ENCODE assay signal across 8 cellular contexts in the genomic region with DNA sequence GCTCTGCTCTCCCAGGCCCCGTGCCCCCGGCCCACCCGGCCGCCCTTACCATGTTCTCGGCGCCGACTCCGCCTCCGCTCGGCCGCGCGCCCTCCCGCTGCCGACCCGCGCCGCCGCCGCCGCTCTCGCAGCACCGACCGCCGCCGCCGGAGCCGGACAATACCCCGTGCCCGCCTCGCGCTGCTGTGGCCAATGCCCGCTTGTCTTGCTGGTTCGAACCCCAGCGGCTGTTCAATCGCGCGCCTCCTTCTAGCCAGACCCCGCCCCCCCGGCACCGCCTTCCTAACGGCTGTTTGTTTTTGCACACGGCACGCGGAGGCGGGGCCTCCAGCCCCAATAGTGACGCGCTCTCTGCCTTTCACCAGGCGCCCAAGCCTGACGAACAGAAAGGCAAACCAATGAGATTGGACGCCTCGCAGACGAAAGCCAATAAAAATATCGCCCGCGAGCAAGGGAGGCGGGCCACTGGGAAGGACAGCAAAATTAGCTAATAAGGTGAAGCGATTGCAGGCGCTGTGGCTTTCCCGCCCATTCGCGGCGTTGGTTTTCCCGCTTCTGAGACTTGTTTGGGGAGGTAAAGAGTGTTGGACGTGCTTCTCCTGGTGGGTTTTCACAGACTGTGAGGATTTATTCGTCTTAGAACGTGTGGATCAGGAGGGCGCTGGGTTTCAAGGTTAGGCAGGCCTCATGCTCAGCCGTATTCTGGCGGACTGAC. TPM values are rescaled to one million over a fixed set of nuclear protein-coding genes. Genes with fewer than 3 reads are reported as not detected.
DNase-seq lines count a peak whose midpoint lies in the region; ATAC-seq and TF ChIP-seq lines count a peak whose summit lies in the region.

A gene (minus strand): TSS at position 168 of the 715 bp plus-strand sequence. CDS start 116 bp downstream, at position 52.

- H3K36me3 Mint-ChIP-seq in activated T-helper 1 cell treated with anti-CD3 and anti-CD28 coated beads, Interleukin-12 subunit alpha, Interleukin-12 subunit beta, Interleukin-2, Interleukin-4 antibody, amounts not matched to agents 30 ng/mL and 10 ng/mL and 1 ng/mL, durations not matched to agents 14 hours and 24 hours and 36 hours (ENCODE audit: low read depth): peaks cover 5% of the 10 kb centered on the region

- peaks cover 44% of the 10 kb centered on the region for H4K20me1 ChIP-seq in DND-41 (ENCODE audit: insufficient read depth, low read length)
- no peaks in the 10 kb centered on the region for H4K20me1 ChIP-seq in GM23248 (ENCODE audit: insufficient read depth)

- no peaks in the 10 kb centered on the region for H3K9me3 Mint-ChIP-seq in activated T-helper 1 cell treated with anti-CD3 and anti-CD28 coated beads, Interleukin-12 subunit alpha, Interleukin-12 subunit beta, Interleukin-2, Interleukin-4 antibody, amounts not matched to agents 30 ng/mL and 10 ng/mL and 1 ng/mL, durations not matched to agents 14 hours and 24 hours and 36 hours

- H3K4me2 ChIP-seq in DND-41 (ENCODE audit: insufficient read depth, low read length) (peak within 1 kb of the TSS; percentile 78), GM23248 (ENCODE audit: unreplicated experiment) (peak within 1 kb of the TSS; percentile 91)

- H3K4me3 ChIP-seq in DND-41 (ENCODE audit: low read depth in 1 of 2, low read length in 2 of 2) (peak within 1 kb of the TSS; percentile 85 to 88), GM23248 (peak within 1 kb of the TSS; percentile 97), esophagus squamous epithelium (peak within 1 kb of the TSS; percentile 65 to 84 (median 77))

- H3K9me3 ChIP-seq in DND-41 (ENCODE audit: insufficient read depth, low read length, severe bottlenecking): no peaks in the 10 kb centered on the region
- no peaks in the 10 kb centered on the region for H3K9me3 ChIP-seq in GM23248 (ENCODE audit: low read depth)
- no peaks in the 10 kb centered on the region for H3K9me3 ChIP-seq in esophagus squamous epithelium

- H3F3A ChIP-seq in GM23248 (ENCODE audit: insufficient read depth): peaks cover 29% of the 10 kb centered on the region

- peaks cover 56% of the 10 kb centered on the region for H3K79me2 ChIP-seq in DND-41 (ENCODE audit: insufficient read depth, low read length)
- peaks cover 42% of the 10 kb centered on the region for H3K79me2 ChIP-seq in GM23248 (ENCODE audit: insufficient read depth)

- H3K27ac Mint-ChIP-seq in activated T-helper 1 cell treated with anti-CD3 and anti-CD28 coated beads, Interleukin-12 subunit alpha, Interleukin-12 subunit beta, Interleukin-2, Interleukin-4 antibody, amounts not matched to agents 30 ng/mL and 10 ng/mL and 1 ng/mL, durations not matched to agents 14 hours and 24 hours and 36 hours: peak within 1 kb of the TSS; percentile 98

- peak within 1 kb of the TSS; percentile 99 for H3K9ac ChIP-seq in DND-41 (ENCODE audit: low read depth, low read length)
- H3K9ac ChIP-seq in GM23248: peak within 1 kb of the TSS; percentile 89

- H3K27me3 Mint-ChIP-seq in activated T-helper 1 cell treated with anti-CD3 and anti-CD28 coated beads, Interleukin-12 subunit alpha, Interleukin-12 subunit beta, Interleukin-2, Interleukin-4 antibody, amounts not matched to agents 30 ng/mL and 10 ng/mL and 1 ng/mL, durations not matched to agents 14 hours and 24 hours and 36 hours (ENCODE audit: insufficient read depth): no peaks in the 10 kb centered on the region

- peak; percentile 100 for DNase-seq in DND-41
- peak; percentile 100 for DNase-seq in GM23248
- peak; percentile 100 for DNase-seq in Kasumi-1 (lab: John Stamatoyannopoulos, UW)
- peak; percentile 100 for DNase-seq in RPMI7951 (ENCODE audit: low read depth)
- DNase-seq in activated T-helper 1 cell treated with anti-CD3 and anti-CD28 coated beads, Interleukin-12 subunit alpha, Interleukin-12 subunit beta, Interleukin-2, Interleukin-4 antibody, amounts not matched to agents 30 ng/mL and 10 ng/mL and 1 ng/mL, durations not matched to agents 14 hours and 24 hours and 36 hours (ENCODE audit: low spot score): peak; percentile 99
- peak; percentile 99 for DNase-seq in esophagus squamous epithelium (lab: John Stamatoyannopoulos, UW)
- DNase-seq in myocyte (ENCODE audit: low read depth): peak; percentile 100
- DNase-seq in stimulated activated CD8-positive, alpha-beta memory T cell treated with anti-CD3 and anti-CD28 coated beads, Interleukin-7, amount 100 ng/mL, for 48 hours (ENCODE audit: extremely low read depth in 1 of 2, low read depth in 1 of 2): peak; percentile 99 to 100

- TF ChIP-seq POLR2A in esophagus squamous epithelium (IDR thresholded peaks at IDR 0.05): peak in 3 of 4 donors; percentile 73 to 93 (median 91)

- H2AFZ ChIP-seq in DND-41 (ENCODE audit: low read depth, low read length) (peak within 1 kb of the TSS; percentile 89), GM23248 (peak within 1 kb of the TSS; percentile 97)

- WGBS in GM23248 (ENCODE audit: low coverage in 1 of 2, low lambda C conversion rate in 2 of 2, missing lambda C conversion rate in 2 of 2), 2 experiments: 1% methylated on average over 47 to 69 of the region's 70 CpGs
- 1 to 2% methylated on average over 19 to 22 of the region's 70 CpGs for WGBS in esophagus squamous epithelium, 2 donors

- no peaks in the 10 kb centered on the region for H3K9me2 ChIP-seq in GM23248 (ENCODE audit: insufficient read depth)

- peak within 1 kb of the TSS; percentile 100 for H3K27ac ChIP-seq in DND-41 (ENCODE audit: low read length)
- H3K27ac ChIP-seq in GM23248: peak within 1 kb of the TSS; percentile 83
- H3K27ac ChIP-seq in esophagus squamous epithelium: peak within 1 kb of the TSS; percentile 95 to 99 (median 98)

- intact Hi-C loops in activated T-helper 1 cell treated with anti-CD3 and anti-CD28 coated beads, Interleukin-12 subunit alpha, Interleukin-12 subunit beta, Interleukin-2, Interleukin-4 antibody, amounts not matched to agents 30 ng/mL and 10 ng/mL and 1 ng/mL, durations not matched to agents 14 hours and 24 hours and 36 hours (cut with micrococcal nuclease): loop anchor here (1.0 to 5.0 kb wide), 19 partner anchors 9 to 766 kb away; a partner anchor contains a TSS
- intact Hi-C loops in esophagus squamous epithelium (cut with DNase I): loop anchor here (5.0 kb wide), 1 partner anchor 261 kb away; no protein-coding TSS in a partner anchor

- ATAC-seq in DND-41 (ENCODE audit: insufficient read depth, low read depth): peak; percentile 86

- TF ChIP-seq CTCF in DND-41 (IDR thresholded peaks at IDR 0.05; ENCODE audit: borderline replicate concordance, extremely low read depth, low read length, poor library complexity, severe bottlenecking) (no peak), esophagus squamous epithelium (IDR thresholded peaks at IDR 0.05) (peak in 2 of 6 experiments; percentile 4 to 15)

- H3K4me1 Mint-ChIP-seq in activated T-helper 1 cell treated with anti-CD3 and anti-CD28 coated beads, Interleukin-12 subunit alpha, Interleukin-12 subunit beta, Interleukin-2, Interleukin-4 antibody, amounts not matched to agents 30 ng/mL and 10 ng/mL and 1 ng/mL, durations not matched to agents 14 hours and 24 hours and 36 hours (ENCODE audit: low read depth): peaks cover 52% of the 10 kb centered on the region

- peak within 1 kb of the TSS; percentile 94 for H3K4me3 Mint-ChIP-seq in activated T-helper 1 cell treated with anti-CD3 and anti-CD28 coated beads, Interleukin-12 subunit alpha, Interleukin-12 subunit beta, Interleukin-2, Interleukin-4 antibody, amounts not matched to agents 30 ng/mL and 10 ng/mL and 1 ng/mL, durations not matched to agents 14 hours and 24 hours and 36 hours

- in situ Hi-C loops in GM23248 (cut with MboI): loop anchor here (10.0 kb wide), 1 partner anchor 253 kb away; no protein-coding TSS in a partner anchor

- H3K36me3 ChIP-seq in DND-41 (ENCODE audit: insufficient read depth, low read length): peaks cover 13% of the 10 kb centered on the region
- H3K36me3 ChIP-seq in GM23248 (ENCODE audit: low read depth): no peaks in the 10 kb centered on the region
- no peaks in the 10 kb centered on the region for H3K36me3 ChIP-seq in esophagus squamous epithelium

- H3K27me3 ChIP-seq in DND-41 (ENCODE audit: insufficient read depth, low read length, poor library complexity) (no peaks in the 10 kb centered on the region), GM23248 (replicated peaks; ENCODE audit: insufficient read depth) (no peaks in the 10 kb centered on the region), esophagus squamous epithelium (no peaks in the 10 kb centered on the region)

- H3K4me1 ChIP-seq in DND-41 (ENCODE audit: insufficient read depth, low read length): peaks cover 32% of the 10 kb centered on the region
- H3K4me1 ChIP-seq in GM23248 (ENCODE audit: insufficient read depth): peaks cover 11% of the 10 kb centered on the region
- peaks cover 0 to 52% (median 10%) of the 10 kb centered on the region in 3 donors for H3K4me1 ChIP-seq in esophagus squamous epithelium

RNA-seq across cellular contexts. Expression of the gene that starts here (rescaled TPM):
- 138 and 179 TPM in 2 replicates for total RNA-seq in GM23248 (2014; rRNA removed; shearing (Covaris generic))
- 165 and 166 TPM in 2 replicates for polyA plus RNA-seq in GM23248 (2016; fragmentation: Nextera tagmentation; extraction: Ambion mirVana)
- 822 and 1,026 TPM in 2 replicates for total RNA-seq in RPMI7951 (2014; rRNA removed; shearing (Covaris generic))
- total RNA-seq in activated T-helper 1 cell treated with anti-CD3 and anti-CD28 coated beads, Interleukin-12 subunit alpha, Interleukin-12 subunit beta, Interleukin-2, Interleukin-4 antibody, amounts not matched to agents 30 ng/mL and 10 ng/mL and 1 ng/mL, durations not matched to agents 14 hours and 24 hours and 36 hours: 187 and 190 TPM in 2 replicates
- 100 to 1,000 TPM in 2 of 4 donors, 10 to 100 TPM in 2; 65.2 to 124 (median 99.8) TPM for total RNA-seq in esophagus squamous epithelium
- 232 and 296 TPM in 2 replicates for total RNA-seq in myocyte
- 163 TPM for polyA plus RNA-seq in myocyte (2012)

Comparison
In these comparisons a context has a peak if more than half of its experiments do, and no peak if none do; other contexts are left out.
1. Peak in every context shown above with its lines: DNase-seq, ATAC-seq, H3K4me3 ChIP-seq and H3K27ac ChIP-seq.